Comparison of ENCODE assay signal across 8 cellular contexts in genomic region chr20:22686097-22686496, GRCh38.
A peak's percentile ranks its signal among the peaks of the same experiment; 100 is the strongest.
DNase-seq lines count a peak whose midpoint lies in the region; ATAC-seq and TF ChIP-seq lines count a peak whose summit lies in the region.

No MANE protein-coding gene starts in this region.

- no peak for TF ChIP-seq CTCF in BE2C (IDR thresholded peaks at IDR 0.05; ENCODE audit: low read depth, low read length)
- TF ChIP-seq CTCF in PC-9 (conservative IDR thresholded peaks at IDR 0.05) = no peak
- TF ChIP-seq CTCF in sigmoid colon (IDR thresholded peaks at IDR 0.05) = no peak

- CTCF ChIA-PET in PC-9 (lab: Charles Lee) = no interaction called here

- no peaks in the 10 kb centered on the region for H3K36me3 Mint-ChIP-seq in activated naive CD8-positive, alpha-beta T cell treated with anti-CD3 and anti-CD28 coated beads for 36 hours

- H3K27me3 ChIP-seq in BE2C (no peaks in the 10 kb centered on the region), PC-9 (ENCODE audit: insufficient read depth, low read depth) (no peaks in the 10 kb centered on the region), sigmoid colon (peaks cover 0 to 15% (median 0%) of the 10 kb centered on the region in 3 donors)

- H3K79me2 ChIP-seq in PC-9 (ENCODE audit: low read depth) = no peaks in the 10 kb centered on the region

- H3K9me2 ChIP-seq in PC-9 (ENCODE audit: insufficient read depth) = no peaks in the 10 kb centered on the region

- H2AFZ ChIP-seq in PC-9 = peak overlapping the region; percentile 72; the same call in 1 of the 2 replicates

- peaks cover 15% of the 10 kb centered on the region for H3K27me3 Mint-ChIP-seq in activated naive CD8-positive, alpha-beta T cell treated with anti-CD3 and anti-CD28 coated beads for 36 hours

- H3K9me3 ChIP-seq in BE2C = no peaks in the 10 kb centered on the region
- H3K9me3 ChIP-seq in PC-9 (ENCODE audit: insufficient read depth, low read depth) = no peaks in the 10 kb centered on the region
- no peaks in the 10 kb centered on the region for H3K9me3 ChIP-seq in sigmoid colon

- WGBS in sigmoid colon, 2 donors = 35 to 54% methylated on average over 7 of the region's 7 CpGs

- H3K36me3 ChIP-seq in BE2C (no peaks in the 10 kb centered on the region), PC-9 (ENCODE audit: low read depth) (no peaks in the 10 kb centered on the region), sigmoid colon (no peaks in the 10 kb centered on the region)

- H3K4me2 ChIP-seq in PC-9 = peak overlapping the region; percentile 61

- H3F3A ChIP-seq in PC-9 (ENCODE audit: insufficient read depth, low read depth) = no peaks in the 10 kb centered on the region

- no TSS peak for BruUV-seq in PC-9 (replicated peaks; lab: Mats Ljungman, UMichigan)

- H3K27ac Mint-ChIP-seq in activated naive CD8-positive, alpha-beta T cell treated with anti-CD3 and anti-CD28 coated beads for 36 hours = no peak overlapping the region

- H3K4me3 ChIP-seq in BE2C (ENCODE audit: low read depth, low read length) = no peak overlapping the region
- H3K4me3 ChIP-seq in PC-9 = no peak overlapping the region
- H3K4me3 ChIP-seq in sigmoid colon = no peak overlapping the region

- H4K20me1 ChIP-seq in PC-9 (ENCODE audit: insufficient read depth) = no peaks in the 10 kb centered on the region

- POLR2A ChIA-PET in PC-9 (lab: Charles Lee; ENCODE audit: unreplicated experiment) = no interaction called here

- intact Hi-C loops in PC-9 (cut with micrococcal nuclease; ENCODE audit: unreplicated experiment) (loop anchor here (10.0 kb wide), 1 partner anchor 101 kb away; the partner anchor contains the start of gene FOXA2), posterior vena cava (cut with DNase I) (no loop called here), sigmoid colon (cut with DNase I) (no loop called here)

- TF ChIP-seq EP300 in sigmoid colon (IDR thresholded peaks at IDR 0.05) = no peak

- peaks cover 1% of the 10 kb centered on the region for H3K4me1 Mint-ChIP-seq in activated naive CD8-positive, alpha-beta T cell treated with anti-CD3 and anti-CD28 coated beads for 36 hours

- DNase-seq in BE2C (peak; percentile 56), PC-9 (peak; percentile 36 to 41), fibroblast of peridontal ligament (ENCODE audit: extremely low read depth) (peak; percentile 19), posterior vena cava (ENCODE audit: low spot score) (peak; percentile 86), T1000 (lab: John Stamatoyannopoulos, UW) (no peak), sigmoid colon (no peak)
- DNase-seq in activated naive CD8-positive, alpha-beta T cell treated with anti-CD3 and anti-CD28 coated beads for 36 hours = no peak

- no peak overlapping the region for H3K4me3 Mint-ChIP-seq in activated naive CD8-positive, alpha-beta T cell treated with anti-CD3 and anti-CD28 coated beads for 36 hours

- peak; percentile 67 for ATAC-seq in HG02798 (IDR thresholded peaks at IDR 0.05; ENCODE audit: poor library complexity, unreplicated experiment)

- no peaks in the 10 kb centered on the region for H3K4me1 ChIP-seq in BE2C
- H3K4me1 ChIP-seq in PC-9 (replicated peaks; ENCODE audit: insufficient read depth) = no peaks in the 10 kb centered on the region
- H3K4me1 ChIP-seq in sigmoid colon = no peaks in the 10 kb centered on the region

- no peak for TF ChIP-seq POLR2A in sigmoid colon (IDR thresholded peaks at IDR 0.05)

- no peaks in the 10 kb centered on the region for H3K9me3 Mint-ChIP-seq in activated naive CD8-positive, alpha-beta T cell treated with anti-CD3 and anti-CD28 coated beads for 36 hours

- H3K27ac ChIP-seq in PC-9 = no peak overlapping the region
- H3K27ac ChIP-seq in sigmoid colon = no peak overlapping the region

Comparison
In these comparisons a context has a peak if more than half of its experiments do, and no peak if none do; other contexts are left out.
1. DNase-seq: peak in BE2C (single experiment), PC-9 (2 of 2), fibroblast of peridontal ligament (single experiment) and posterior vena cava (single experiment); none in activated naive CD8-positive, alpha-beta T cell treated with anti-CD3 and anti-CD28 coated beads for 36 hours (single experiment), T1000 (single experiment) and sigmoid colon (single experiment).